In the genomic region with DNA sequence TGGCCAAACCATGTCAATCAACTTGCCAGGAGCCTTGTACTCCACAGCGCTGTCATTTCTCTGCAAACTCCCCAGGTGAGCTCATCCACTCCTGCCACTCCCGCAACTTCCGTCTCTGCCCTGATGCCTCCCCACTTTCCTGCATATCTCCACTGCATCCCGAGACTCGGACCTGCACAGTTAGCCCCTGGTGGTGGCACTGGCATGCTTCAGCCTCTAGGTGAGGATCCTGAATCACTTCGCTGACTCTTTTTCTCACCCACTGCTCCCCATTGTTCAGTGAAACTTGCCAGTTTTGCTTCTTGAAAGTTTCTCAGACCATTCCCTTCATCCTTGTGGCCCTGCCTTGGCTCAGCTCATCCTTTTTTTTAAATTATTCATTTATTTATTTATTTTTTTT, we compare ENCODE assay signal across 2 cellular contexts.
TF ChIP-seq lines count a peak whose summit lies in the region.

No MANE protein-coding gene starts in this region.

TF ChIP-seq in SK-N-SH, 30 proteins besides CTCF, POLR2A, EP300 and RAD21 (continued from another document):
- TF ChIP-seq TEAD4 (IDR thresholded peaks at IDR 0.05; ENCODE audit: borderline replicate concordance, insufficient read depth): no peak
- TF ChIP-seq NFIC (IDR thresholded peaks at IDR 0.05; ENCODE audit: borderline replicate concordance): no peak
- no peak for TF ChIP-seq USF2 (IDR thresholded peaks at IDR 0.05; ENCODE audit: borderline replicate concordance, low read depth, low read length)
- TF ChIP-seq CHD2 (IDR thresholded peaks at IDR 0.05; ENCODE audit: low read length, partially characterized antibody): no peak
- TF ChIP-seq, protein P1, sequence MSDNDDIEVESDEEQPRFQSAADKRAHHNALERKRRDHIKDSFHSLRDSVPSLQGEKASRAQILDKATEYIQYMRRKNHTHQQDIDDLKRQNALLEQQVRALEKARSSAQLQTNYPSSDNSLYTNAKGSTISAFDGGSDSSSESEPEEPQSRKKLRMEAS (IDR thresholded peaks at IDR 0.05; ENCODE audit: low read depth): no peak
TF ChIP-seq in SK-N-SH: peak in this region for 0.

TF ChIP-seq in SK-N-SH treated with all-trans-retinoic acid at 6 μM for 48 hours, 23 proteins besides CTCF, POLR2A, EP300 and RAD21 (continued from another document):
- TF ChIP-seq TSHZ2 (CRISPR knock-in tag; IDR thresholded peaks at IDR 0.05) (no peak), BACH2 (CRISPR knock-in tag; IDR thresholded peaks at IDR 0.05; ENCODE audit: borderline replicate concordance) (no peak)
- TF ChIP-seq, protein P2, sequence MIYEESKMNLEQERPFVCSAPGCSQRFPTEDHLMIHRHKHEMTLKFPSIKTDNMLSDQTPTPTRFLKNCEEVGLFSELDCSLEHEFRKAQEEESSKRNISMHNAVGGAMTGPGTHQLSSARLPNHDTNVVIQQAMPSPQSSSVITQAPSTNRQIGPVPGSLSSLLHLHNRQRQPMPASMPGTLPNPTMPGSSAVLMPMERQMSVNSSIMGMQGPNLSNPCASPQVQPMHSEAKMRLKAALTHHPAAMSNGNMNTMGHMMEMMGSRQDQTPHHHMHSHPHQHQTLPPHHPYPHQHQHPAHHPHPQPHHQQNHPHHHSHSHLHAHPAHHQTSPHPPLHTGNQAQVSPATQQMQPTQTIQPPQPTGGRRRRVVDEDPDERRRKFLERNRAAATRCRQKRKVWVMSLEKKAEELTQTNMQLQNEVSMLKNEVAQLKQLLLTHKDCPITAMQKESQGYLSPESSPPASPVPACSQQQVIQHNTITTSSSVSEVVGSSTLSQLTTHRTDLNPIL (CRISPR knock-in tag; IDR thresholded peaks at IDR 0.05; ENCODE audit: low read depth): no peak
TF ChIP-seq in SK-N-SH treated with all-trans-retinoic acid at 6 μM for 48 hours: peak in this region for 0.
